8 cellular contexts compared by ENCODE assay signal in the genomic region with DNA sequence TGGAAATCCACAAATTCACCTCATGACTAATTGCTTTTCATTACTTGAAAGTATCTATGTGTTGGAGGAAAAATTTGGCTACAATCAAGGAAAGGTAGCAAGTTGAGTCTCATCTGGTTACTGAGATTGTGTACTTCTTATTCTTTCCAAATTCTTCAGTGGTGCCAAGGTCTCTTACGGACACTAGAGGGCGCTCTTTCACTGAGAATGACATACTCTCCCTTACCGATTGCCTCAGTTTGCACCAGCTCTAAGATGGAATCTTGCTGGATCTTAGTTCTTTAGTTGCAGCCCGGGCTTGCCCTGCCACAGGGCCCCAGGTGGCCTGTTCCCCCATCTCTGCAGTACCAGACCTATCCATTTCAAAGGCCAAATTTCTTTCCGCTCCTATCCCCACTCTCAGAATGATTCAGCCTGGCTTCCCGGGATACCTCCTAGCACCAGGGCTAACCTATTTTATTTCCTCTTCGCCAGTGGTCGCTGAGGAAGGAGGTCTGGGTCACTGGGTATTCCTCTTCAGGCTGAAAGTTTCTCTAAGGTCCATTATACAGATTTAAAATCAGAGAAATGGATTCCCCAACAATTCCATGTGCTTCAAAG. TPM values are rescaled to one million over a fixed set of nuclear protein-coding genes. Genes with fewer than 3 reads are reported as not detected.
DNase-seq lines count a peak whose midpoint lies in the region; ATAC-seq, FAIRE-seq and TF ChIP-seq lines count a peak whose summit lies in the region.

No MANE protein-coding gene starts in this region.

- TF ChIP-seq CTCF in BJ (IDR thresholded peaks at IDR 0.05; ENCODE audit: insufficient read depth, low read depth, low read length) (peak; percentile 58), omental fat pad (IDR thresholded peaks at IDR 0.05) (peak in 1 of 3 donors; percentile 40)

- no peaks in the 10 kb centered on the region for H3K9me3 ChIP-seq in small intestine (ENCODE audit: control insufficient read depth, low read depth)

- peak; percentile 92 for ATAC-seq in HG03342 (IDR thresholded peaks at IDR 0.05; ENCODE audit: unreplicated experiment)
- peak; percentile 44 for ATAC-seq in activated T-helper 17 cell treated with anti-CD3 and anti-CD28 coated beads, Interleukin-2, amount 50 U/mL, for 72 hours (replicated peaks)
- peak; percentile 52 for ATAC-seq in left ventricle myocardium superior
- ATAC-seq in omental fat pad (ENCODE audit: low FRiP score), result no peak

- no peak overlapping the region for H3K4me3 Mint-ChIP-seq in activated T-helper 17 cell treated with anti-CD3 and anti-CD28 coated beads, Interleukin-2, amount 50 U/mL, for 72 hours

- no peak overlapping the region for H3K27ac Mint-ChIP-seq in activated T-helper 17 cell treated with anti-CD3 and anti-CD28 coated beads, Interleukin-2, amount 50 U/mL, for 72 hours

- no peak overlapping the region for H3K4me3 ChIP-seq in BJ (ENCODE audit: low read depth, low read length)
- no peak overlapping the region for H3K4me3 ChIP-seq in small intestine (ENCODE audit: low read depth in 1 of 2, low read length in 2 of 2)

- no peaks in the 10 kb centered on the region for H3K9me3 Mint-ChIP-seq in activated T-helper 17 cell treated with anti-CD3 and anti-CD28 coated beads, Interleukin-2, amount 50 U/mL, for 72 hours

- no peaks in the 10 kb centered on the region for H3K4me1 Mint-ChIP-seq in activated T-helper 17 cell treated with anti-CD3 and anti-CD28 coated beads, Interleukin-2, amount 50 U/mL, for 72 hours

- peaks cover 14% of the 10 kb centered on the region for H3K27me3 Mint-ChIP-seq in activated T-helper 17 cell treated with anti-CD3 and anti-CD28 coated beads, Interleukin-2, amount 50 U/mL, for 72 hours

- H3K4me1 ChIP-seq in small intestine (ENCODE audit: control insufficient read depth in 2 of 2, insufficient read depth in 1 of 2, low read depth in 1 of 2, low read length in 1 of 2), result no peaks in the 10 kb centered on the region

- POLR2A ChIA-PET in BJ (lab: Charles Lee), result no interaction called here

- WGBS in small intestine, 3 donors, result 32 to 38% (median 37%) methylated on average over 8 of the region's 8 CpGs

- DNase-seq in BJ (ENCODE audit: low read depth) (no peak), GM12892 (ENCODE audit: insufficient read length) (no peak), NCI-H82 treated with DMSO at 0.1 percent for 48 hours (lab: John Stamatoyannopoulos, UW; ENCODE audit: unreplicated experiment) (peak; percentile 51), left ventricle myocardium superior (no peak), small intestine (peak; percentile 40), omental fat pad (ENCODE audit: low spot score) (no peak)

- H3K36me3 ChIP-seq in BJ (ENCODE audit: control insufficient read depth, insufficient read depth, low read length), result no peaks in the 10 kb centered on the region
- H3K36me3 ChIP-seq in small intestine (ENCODE audit: control insufficient read depth in 2 of 2, insufficient read depth in 2 of 2, low read length in 2 of 2), result no peaks in the 10 kb centered on the region

- CTCF ChIA-PET in BJ (lab: Yijun Ruan, JAX), result interaction anchor here (0.6 to 2.9 kb wide), 8 partner anchors 45 to 569 kb away, joined by 3 to 19 read pairs (median 3); no protein-coding TSS in a partner anchor

- no peaks in the 10 kb centered on the region for H3K27me3 ChIP-seq in BJ (ENCODE audit: control insufficient read depth, insufficient read depth, low read length)
- H3K27me3 ChIP-seq in small intestine (ENCODE audit: control insufficient read depth in 2 of 2, insufficient read depth in 2 of 2, low read length in 2 of 2), result no peaks in the 10 kb centered on the region

- H3K27ac ChIP-seq in small intestine (ENCODE audit: low read depth in 1 of 2, low read length in 1 of 2), result no peak overlapping the region

- intact Hi-C loops in left ventricle myocardium superior (cut with micrococcal nuclease), result loop anchor here (5.0 kb wide), 1 partner anchor 531 kb away; no protein-coding TSS in a partner anchor

- FAIRE-seq in GM12892 (lab: Jason Lieb, UNC) (peak; percentile 85), small intestine (lab: Jason Lieb, UNC) (no peak)

- TF ChIP-seq POLR2A in GM12892 (IDR thresholded peaks at IDR 0.05; ENCODE audit: low read depth, low read length), result no peak

- H3K36me3 Mint-ChIP-seq in activated T-helper 17 cell treated with anti-CD3 and anti-CD28 coated beads, Interleukin-2, amount 50 U/mL, for 72 hours (ENCODE audit: low read depth), result no peaks in the 10 kb centered on the region

RNA-seq across cellular contexts. Expression of a gene that starts 24.6 kb away (rescaled TPM):
- polyA plus RNA-seq in BJ (2011; rRNA removed) (not detected in 2 replicates), small intestine (not detected)
- not detected in 2 replicates for polyA minus RNA-seq in BJ (2011; rRNA and poly(A)+ RNA removed)
- polyA plus RNA-seq in GM12892 (2012; ENCODE audit: missing spikeins), result not detected
- not detected for total RNA-seq in activated T-helper 17 cell treated with anti-CD3 and anti-CD28 coated beads, Interleukin-2, amount 50 U/mL, for 72 hours
- total RNA-seq in left ventricle myocardium superior (not detected), omental fat pad (not detected)

Comparison
In these comparisons a context has a peak if more than half of its experiments do, and no peak if none do; other contexts are left out.
1. DNase-seq: peak in NCI-H82 treated with DMSO at 0.1 percent for 48 hours (single experiment) and small intestine (single experiment); none in BJ (single experiment), GM12892 (single experiment), left ventricle myocardium superior (single experiment) and omental fat pad (single experiment).